Comparison of ENCODE assay signal across 8 cellular contexts in genomic region chr18:500556-501405, GRCh38. TPM values are rescaled to one million over a fixed set of nuclear protein-coding genes. Genes with fewer than 3 reads are reported as not detected.
A peak's percentile ranks its signal among the peaks of the same experiment; 100 is the strongest.
DNase-seq lines count a peak whose midpoint lies in the region; ATAC-seq and FAIRE-seq lines count a peak whose summit lies in the region.

Gene COLEC12 (minus strand): TSS chr18:500701. CDS start chr18:500514, 187 bp downstream.

- peaks cover 48% of the 10 kb centered on the region for H3K27me3 Mint-ChIP-seq in activated naive CD8-positive, alpha-beta T cell treated with anti-CD3 and anti-CD28 coated beads, Interleukin-2, amount 50 U/mL, for 24 hours
- H3K27me3 Mint-ChIP-seq in natural killer cell treated with Interleukin-12 subunit alpha and Interleukin-12 subunit beta and Interleukin-15 and Interleukin-18, amount 100 ng/mL, for 72 hours = peaks cover 31 to 43% of the 10 kb centered on the region in 2 donors

- no peak for FAIRE-seq in urothelium cell line (lab: Jason Lieb, UNC)

- DNase-seq in H7 = peak; percentile 93
- no peak for DNase-seq in activated naive CD8-positive, alpha-beta T cell treated with anti-CD3 and anti-CD28 coated beads, Interleukin-2, amount 50 U/mL, for 24 hours
- no peak for DNase-seq in urothelium cell line (ENCODE audit: low spot score)
- no peak for DNase-seq in middle frontal gyrus (ENCODE audit: extremely low spot score, low spot score)
- no peak for DNase-seq in natural killer cell treated with Interleukin-12 subunit alpha and Interleukin-12 subunit beta and Interleukin-15 and Interleukin-18, amount 100 ng/mL, for 72 hours (ENCODE audit: low spot score)
- no peak for DNase-seq in OCI-M2 (lab: John Stamatoyannopoulos, UW; ENCODE audit: unreplicated experiment)

- ATAC-seq in activated naive CD8-positive, alpha-beta T cell treated with anti-CD3 and anti-CD28 coated beads, Interleukin-2, amount 50 U/mL, for 24 hours = peak; percentile 37
- ATAC-seq in natural killer cell treated with Interleukin-12 subunit alpha and Interleukin-12 subunit beta and Interleukin-15 and Interleukin-18, amount 100 ng/mL, for 72 hours = no peak

- H3K4me1 ChIP-seq in iPS-15b (ENCODE audit: control insufficient read depth, insufficient read depth, low read length) = peaks cover 3% of the 10 kb centered on the region
- peaks cover 5 to 9% (median 8%) of the 10 kb centered on the region in 3 donors for H3K4me1 ChIP-seq in skeletal muscle tissue (ENCODE audit: control insufficient read depth in 3 of 3, insufficient read depth in 3 of 3, low read length in 3 of 3)

- H3K36me3 ChIP-seq in H7 (replicated peaks; ENCODE audit: control insufficient read depth, insufficient read depth, low read length) = no peaks in the 10 kb centered on the region
- no peaks in the 10 kb centered on the region for H3K36me3 ChIP-seq in iPS-15b (ENCODE audit: control insufficient read depth, insufficient read depth, low read length)
- H3K36me3 ChIP-seq in skeletal muscle tissue (ENCODE audit: control insufficient read depth in 3 of 3, insufficient read depth in 3 of 3, low read length in 3 of 3) = no peaks in the 10 kb centered on the region

- H3K27ac Mint-ChIP-seq in activated naive CD8-positive, alpha-beta T cell treated with anti-CD3 and anti-CD28 coated beads, Interleukin-2, amount 50 U/mL, for 24 hours = no peak within 1 kb of the TSS
- no peak within 1 kb of the TSS for H3K27ac Mint-ChIP-seq in natural killer cell treated with Interleukin-12 subunit alpha and Interleukin-12 subunit beta and Interleukin-15 and Interleukin-18, amount 100 ng/mL, for 72 hours

- H3K36me3 Mint-ChIP-seq in activated naive CD8-positive, alpha-beta T cell treated with anti-CD3 and anti-CD28 coated beads, Interleukin-2, amount 50 U/mL, for 24 hours (ENCODE audit: low read depth) = no peaks in the 10 kb centered on the region
- no peaks in the 10 kb centered on the region for H3K36me3 Mint-ChIP-seq in natural killer cell treated with Interleukin-12 subunit alpha and Interleukin-12 subunit beta and Interleukin-15 and Interleukin-18, amount 100 ng/mL, for 72 hours

- H3K4me3 ChIP-seq in H7 (ENCODE audit: insufficient read depth, low read depth, low read length) (peak within 1 kb of the TSS; percentile 56), iPS-15b (ENCODE audit: low read depth, low read length) (peak within 1 kb of the TSS; percentile 70), skeletal muscle tissue (ENCODE audit: low read length in 3 of 3) (peak within 1 kb of the TSS; percentile 55 to 66 (median 56))

- H3K27ac ChIP-seq in skeletal muscle tissue (ENCODE audit: low read depth, low read length) = no peak within 1 kb of the TSS

- H3K9ac ChIP-seq in iPS-15b (ENCODE audit: low read depth, low read length) = no peak within 1 kb of the TSS
- H3K9ac ChIP-seq in skeletal muscle tissue (ENCODE audit: low read depth in 1 of 3, low read length in 3 of 3) = peak within 1 kb of the TSS; percentile 8 to 20 (median 16)

- H3K4me3 Mint-ChIP-seq in activated naive CD8-positive, alpha-beta T cell treated with anti-CD3 and anti-CD28 coated beads, Interleukin-2, amount 50 U/mL, for 24 hours = peak within 1 kb of the TSS; percentile 48
- H3K4me3 Mint-ChIP-seq in natural killer cell treated with Interleukin-12 subunit alpha and Interleukin-12 subunit beta and Interleukin-15 and Interleukin-18, amount 100 ng/mL, for 72 hours = no peak within 1 kb of the TSS

- H3K27me3 ChIP-seq in H7 (ENCODE audit: control insufficient read depth, insufficient read depth, low read length) (peaks cover 40% of the 10 kb centered on the region), iPS-15b (ENCODE audit: control insufficient read depth, insufficient read depth, low read length) (peaks cover 57% of the 10 kb centered on the region), skeletal muscle tissue (ENCODE audit: control insufficient read depth in 3 of 3, insufficient read depth in 3 of 3, low read length in 3 of 3) (peaks cover 17 to 24% (median 22%) of the 10 kb centered on the region in 3 donors)

- peaks cover 5% of the 10 kb centered on the region for H3K4me1 Mint-ChIP-seq in activated naive CD8-positive, alpha-beta T cell treated with anti-CD3 and anti-CD28 coated beads, Interleukin-2, amount 50 U/mL, for 24 hours
- H3K4me1 Mint-ChIP-seq in natural killer cell treated with Interleukin-12 subunit alpha and Interleukin-12 subunit beta and Interleukin-15 and Interleukin-18, amount 100 ng/mL, for 72 hours (ENCODE audit: low read depth in 2 of 2) = peaks cover 0 to 3% of the 10 kb centered on the region in 2 donors

- H3K9me3 Mint-ChIP-seq in activated naive CD8-positive, alpha-beta T cell treated with anti-CD3 and anti-CD28 coated beads, Interleukin-2, amount 50 U/mL, for 24 hours = no peaks in the 10 kb centered on the region
- H3K9me3 Mint-ChIP-seq in natural killer cell treated with Interleukin-12 subunit alpha and Interleukin-12 subunit beta and Interleukin-15 and Interleukin-18, amount 100 ng/mL, for 72 hours = no peaks in the 10 kb centered on the region

- H3K9me3 ChIP-seq in iPS-15b (ENCODE audit: control insufficient read depth, insufficient read depth, low read length) = no peaks in the 10 kb centered on the region
- no peaks in the 10 kb centered on the region for H3K9me3 ChIP-seq in skeletal muscle tissue (ENCODE audit: control insufficient read depth in 3 of 3, low read length in 3 of 3)

RNA-seq across cellular contexts. Expression of gene COLEC12, which starts in this region (rescaled TPM):
- total RNA-seq in H7 (2014; rRNA removed; shearing (Covaris generic)) = 1.9 and 8.9 TPM in 2 replicates
- 39.1 TPM for total RNA-seq in skeletal muscle tissue
- total RNA-seq in natural killer cell treated with Interleukin-12 subunit alpha and Interleukin-12 subunit beta and Interleukin-15 and Interleukin-18, amount 100 ng/mL, for 72 hours = not detected
